ENCODE assay signal across 1 cellular context in the genomic region with DNA sequence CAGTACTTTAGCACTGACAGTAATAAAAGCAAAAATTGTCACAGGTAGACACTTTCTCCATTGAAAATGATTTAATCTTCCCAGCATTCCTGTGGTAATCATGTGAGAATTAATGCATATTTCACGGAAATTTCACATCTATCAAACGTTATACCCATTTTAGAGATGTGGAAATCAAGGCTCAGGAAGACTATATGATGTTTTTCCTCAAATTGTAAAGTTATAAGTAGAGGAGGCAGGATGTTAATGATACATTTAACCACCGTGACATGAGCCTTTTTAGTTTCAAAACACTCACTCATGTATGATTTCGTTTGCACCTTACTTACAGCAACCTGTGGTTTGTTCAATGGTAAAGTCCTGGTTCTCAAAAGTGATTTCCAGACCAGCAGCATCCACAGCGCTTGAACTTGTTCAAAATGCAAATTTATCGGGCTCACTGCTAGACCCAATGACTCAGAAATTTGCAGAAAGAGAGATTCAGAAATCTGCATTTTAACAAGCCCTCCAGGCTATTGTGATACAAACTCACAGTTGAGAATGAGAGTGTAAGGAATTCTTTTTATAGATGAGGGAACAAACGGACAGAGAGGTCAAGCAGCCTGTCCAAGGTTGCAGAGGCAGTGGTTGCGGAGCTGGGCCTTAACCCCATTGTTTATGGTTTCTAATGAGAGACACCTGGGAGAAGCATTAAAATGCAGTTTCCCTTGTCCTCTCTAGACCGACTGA.
TF ChIP-seq lines count a peak whose summit lies in the region.

No MANE protein-coding gene starts in this region.

TF ChIP-seq in GM23338, 12 proteins besides CTCF, POLR2A, EP300 and RAD21 (continued from another document):
- no peak for TF ChIP-seq ZNF331 (CRISPR knock-in tag; IDR thresholded peaks at IDR 0.05; ENCODE audit: low read depth)
